ENCODE assay signal across 1 cellular context in the genomic region with DNA sequence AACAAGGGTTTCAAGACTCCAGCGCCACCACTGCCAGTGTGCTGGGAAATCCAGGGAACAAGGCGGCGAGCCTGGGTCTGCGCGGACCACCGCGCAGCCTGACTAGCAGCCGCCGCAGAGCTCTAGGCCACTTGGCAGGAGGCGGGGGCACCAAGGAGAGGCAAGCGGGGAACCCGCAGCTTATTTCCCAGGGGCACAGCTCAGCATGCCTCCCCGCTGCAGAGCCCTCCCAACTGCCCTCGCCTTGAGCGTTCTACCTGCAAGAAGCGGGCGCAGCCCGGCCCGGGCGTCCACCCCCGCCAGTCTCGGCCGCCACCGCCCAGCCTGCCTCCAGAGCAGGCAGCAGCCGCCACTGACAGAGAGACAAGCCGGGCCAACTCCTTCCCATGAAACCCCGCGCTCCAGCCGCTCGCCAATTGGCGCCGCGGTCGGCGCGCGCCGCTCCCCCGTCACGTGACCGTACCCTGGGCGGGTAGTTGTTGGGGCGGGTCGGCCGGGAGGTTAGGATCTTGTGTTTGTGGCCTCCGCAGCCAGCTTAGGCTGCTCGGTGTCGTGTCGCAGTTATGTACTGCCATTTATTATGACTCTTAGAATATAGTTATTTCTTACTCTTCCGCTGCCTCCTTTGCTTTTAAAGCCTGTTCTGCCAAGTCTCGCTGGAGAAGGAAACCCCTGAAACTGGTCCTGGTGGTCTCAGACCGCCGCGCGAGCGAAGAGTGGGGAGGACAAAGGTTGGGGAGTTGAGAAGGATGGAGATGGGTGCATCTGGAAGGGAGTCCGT.
TF ChIP-seq lines count a peak whose summit lies in the region.

A gene with protein sequence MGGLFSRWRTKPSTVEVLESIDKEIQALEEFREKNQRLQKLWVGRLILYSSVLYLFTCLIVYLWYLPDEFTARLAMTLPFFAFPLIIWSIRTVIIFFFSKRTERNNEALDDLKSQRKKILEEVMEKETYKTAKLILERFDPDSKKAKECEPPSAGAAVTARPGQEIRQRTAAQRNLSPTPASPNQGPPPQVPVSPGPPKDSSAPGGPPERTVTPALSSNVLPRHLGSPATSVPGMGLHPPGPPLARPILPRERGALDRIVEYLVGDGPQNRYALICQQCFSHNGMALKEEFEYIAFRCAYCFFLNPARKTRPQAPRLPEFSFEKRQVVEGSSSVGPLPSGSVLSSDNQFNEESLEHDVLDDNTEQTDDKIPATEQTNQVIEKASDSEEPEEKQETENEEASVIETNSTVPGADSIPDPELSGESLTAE (minus strand): TSS at position 365 of the 781 bp plus-strand sequence. CDS start 6,683 bp downstream, outside the sequence.

TF ChIP-seq in HepG2, 621 proteins besides CTCF, POLR2A, EP300 and RAD21 (continued from another document and continues in another):
- TF ChIP-seq ZNF329 (CRISPR knock-in tag; IDR thresholded peaks at IDR 0.05; ENCODE audit: low read depth): peak; percentile 50; the same call in 1 of the 2 replicates
- peak; percentile 91 for TF ChIP-seq ZFY (CRISPR knock-in tag; IDR thresholded peaks at IDR 0.05)
- TF ChIP-seq PRDM4 (CRISPR knock-in tag; IDR thresholded peaks at IDR 0.05; ENCODE audit: borderline replicate concordance): peak; percentile 61; the same call in 1 of the 2 replicates
- peak; percentile 45; the same call in 1 of the 2 replicates for TF ChIP-seq ZNF142 (CRISPR knock-in tag; IDR thresholded peaks at IDR 0.05)
- TF ChIP-seq BATF2 (CRISPR knock-in tag; IDR thresholded peaks at IDR 0.05): peak; percentile 92
- TF ChIP-seq POGK (CRISPR knock-in tag; conservative IDR thresholded peaks at IDR 0.05): peak; percentile 85
- no peak for TF ChIP-seq BRCA1 (CRISPR knock-in tag; IDR thresholded peaks at IDR 0.05)
- TF ChIP-seq NR2C2 (CRISPR knock-in tag; IDR thresholded peaks at IDR 0.05; ENCODE audit: borderline replicate concordance): peak; percentile 52; the same call in 1 of the 2 replicates
- TF ChIP-seq RFXAP (CRISPR knock-in tag; IDR thresholded peaks at IDR 0.05; ENCODE audit: borderline replicate concordance): peak; percentile 93
- TF ChIP-seq SMAD1 (CRISPR knock-in tag; IDR thresholded peaks at IDR 0.05; ENCODE audit: borderline replicate concordance, low read depth): peak; percentile 24
- 0 out of 2 replicates have a peak, but pooled peaks have one; percentile 29 for TF ChIP-seq ZBTB38 (CRISPR knock-in tag; IDR thresholded peaks at IDR 0.05)
- 0 out of 2 replicates have a peak, but pooled peaks have one; percentile 78 for TF ChIP-seq ZNF737 (CRISPR knock-in tag; IDR thresholded peaks at IDR 0.05; ENCODE audit: borderline replicate concordance)
- TF ChIP-seq PAWR (CRISPR knock-in tag; IDR thresholded peaks at IDR 0.05; ENCODE audit: borderline replicate concordance): no peak
- 0 out of 2 replicates have a peak, but pooled peaks have one; percentile 45 for TF ChIP-seq ZNF446 (CRISPR knock-in tag; IDR thresholded peaks at IDR 0.05)
- no peak for TF ChIP-seq SP1 (IDR thresholded peaks at IDR 0.05)
- peak; percentile 22; the same call in 1 of the 2 replicates for TF ChIP-seq SP1 (CRISPR knock-in tag; IDR thresholded peaks at IDR 0.05)
- TF ChIP-seq TBL1XR1 (IDR thresholded peaks at IDR 0.05; ENCODE audit: borderline replicate concordance, low read length, partially characterized antibody): peak; percentile 39
- TF ChIP-seq ZNF382 (CRISPR knock-in tag; IDR thresholded peaks at IDR 0.05; ENCODE audit: borderline replicate concordance): no peak
- TF ChIP-seq THYN1 (CRISPR knock-in tag; IDR thresholded peaks at IDR 0.05; ENCODE audit: borderline replicate concordance, low read depth): no peak
- TF ChIP-seq SSRP1 (CRISPR knock-in tag; IDR thresholded peaks at IDR 0.05): no peak
- TF ChIP-seq ZNF318 (CRISPR knock-in tag; IDR thresholded peaks at IDR 0.05): 0 out of 2 replicates have a peak, but pooled peaks have one; percentile 12
- TF ChIP-seq STAG1 (CRISPR knock-in tag; IDR thresholded peaks at IDR 0.05): peak; percentile 13; the same call in 1 of the 2 replicates
- TF ChIP-seq KDM6A (CRISPR knock-in tag; IDR thresholded peaks at IDR 0.05; ENCODE audit: low read depth): no peak
- peak; percentile 40; the same call in 1 of the 2 replicates for TF ChIP-seq SATB2 (CRISPR knock-in tag; IDR thresholded peaks at IDR 0.05)
- TF ChIP-seq ZNF546 (CRISPR knock-in tag; conservative IDR thresholded peaks at IDR 0.05): peak; percentile 93
- TF ChIP-seq HOXA9 (CRISPR knock-in tag; IDR thresholded peaks at IDR 0.05; ENCODE audit: borderline replicate concordance): peak; percentile 36; the same call in 1 of the 2 replicates
